Comparison of ENCODE assay signal across 1 cellular context in the genomic region with DNA sequence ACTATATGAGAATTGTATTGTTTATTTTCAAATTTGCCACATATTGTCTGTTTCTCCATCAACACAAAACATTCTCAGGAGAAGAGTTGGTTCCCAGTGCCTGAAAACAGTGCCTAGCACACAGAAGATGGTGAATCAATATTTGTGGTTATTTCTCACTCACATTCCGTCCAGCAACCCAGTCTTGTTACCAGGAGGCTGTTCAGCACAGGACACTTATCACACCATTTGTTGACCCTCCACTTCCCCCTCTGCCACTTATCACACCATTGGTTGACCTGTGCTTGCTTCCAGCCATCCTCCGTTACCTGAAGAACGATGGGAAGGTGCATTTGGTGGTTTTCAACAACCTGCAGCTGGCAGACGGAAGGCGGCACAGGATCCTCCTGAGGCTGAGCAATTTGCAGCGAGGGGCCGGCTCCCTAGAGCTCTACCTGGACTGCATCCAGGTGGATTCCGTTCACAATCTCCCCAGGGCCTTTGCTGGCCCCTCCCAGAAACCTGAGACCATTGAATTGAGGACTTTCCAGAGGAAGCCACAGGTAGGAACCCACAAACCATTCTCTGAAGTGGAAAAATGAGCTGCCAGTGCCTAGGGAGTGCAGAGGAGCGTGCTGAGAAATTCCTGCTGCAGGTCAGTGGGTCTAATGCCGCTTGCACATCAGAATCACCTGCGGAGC.
TF ChIP-seq lines count a peak whose summit lies in the region.

No MANE protein-coding gene starts in this region.

TF ChIP-seq in GM23338, 12 proteins besides CTCF, POLR2A, EP300 and RAD21 (continued from another document):
- TF ChIP-seq, protein P1, sequence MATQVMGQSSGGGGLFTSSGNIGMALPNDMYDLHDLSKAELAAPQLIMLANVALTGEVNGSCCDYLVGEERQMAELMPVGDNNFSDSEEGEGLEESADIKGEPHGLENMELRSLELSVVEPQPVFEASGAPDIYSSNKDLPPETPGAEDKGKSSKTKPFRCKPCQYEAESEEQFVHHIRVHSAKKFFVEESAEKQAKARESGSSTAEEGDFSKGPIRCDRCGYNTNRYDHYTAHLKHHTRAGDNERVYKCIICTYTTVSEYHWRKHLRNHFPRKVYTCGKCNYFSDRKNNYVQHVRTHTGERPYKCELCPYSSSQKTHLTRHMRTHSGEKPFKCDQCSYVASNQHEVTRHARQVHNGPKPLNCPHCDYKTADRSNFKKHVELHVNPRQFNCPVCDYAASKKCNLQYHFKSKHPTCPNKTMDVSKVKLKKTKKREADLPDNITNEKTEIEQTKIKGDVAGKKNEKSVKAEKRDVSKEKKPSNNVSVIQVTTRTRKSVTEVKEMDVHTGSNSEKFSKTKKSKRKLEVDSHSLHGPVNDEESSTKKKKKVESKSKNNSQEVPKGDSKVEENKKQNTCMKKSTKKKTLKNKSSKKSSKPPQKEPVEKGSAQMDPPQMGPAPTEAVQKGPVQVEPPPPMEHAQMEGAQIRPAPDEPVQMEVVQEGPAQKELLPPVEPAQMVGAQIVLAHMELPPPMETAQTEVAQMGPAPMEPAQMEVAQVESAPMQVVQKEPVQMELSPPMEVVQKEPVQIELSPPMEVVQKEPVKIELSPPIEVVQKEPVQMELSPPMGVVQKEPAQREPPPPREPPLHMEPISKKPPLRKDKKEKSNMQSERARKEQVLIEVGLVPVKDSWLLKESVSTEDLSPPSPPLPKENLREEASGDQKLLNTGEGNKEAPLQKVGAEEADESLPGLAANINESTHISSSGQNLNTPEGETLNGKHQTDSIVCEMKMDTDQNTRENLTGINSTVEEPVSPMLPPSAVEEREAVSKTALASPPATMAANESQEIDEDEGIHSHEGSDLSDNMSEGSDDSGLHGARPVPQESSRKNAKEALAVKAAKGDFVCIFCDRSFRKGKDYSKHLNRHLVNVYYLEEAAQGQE (IDR thresholded peaks at IDR 0.05; ENCODE audit: unreplicated experiment), result no peak
- TF ChIP-seq CREB1 (CRISPR knock-in tag; IDR thresholded peaks at IDR 0.05; ENCODE audit: low read depth) (no peak), ZNF114 (CRISPR knock-in tag; IDR thresholded peaks at IDR 0.05) (no peak), EZH2phosphoT487 (IDR thresholded peaks at IDR 0.05; ENCODE audit: unreplicated experiment) (no peak), POLR2AphosphoS5 (IDR thresholded peaks at IDR 0.05; ENCODE audit: low read depth) (no peak), ZNF331 (CRISPR knock-in tag; IDR thresholded peaks at IDR 0.05; ENCODE audit: low read depth) (no peak), JUNB (IDR thresholded peaks at IDR 0.05; ENCODE audit: unreplicated experiment) (no peak), EZH2 (IDR thresholded peaks at IDR 0.05; ENCODE audit: low read depth, unreplicated experiment) (no peak)
